ENCODE assay signal across 22 cellular contexts in genomic region chr13:28538932-28539331, GRCh38. TPM values are rescaled to one million over a fixed set of nuclear protein-coding genes. Genes with fewer than 3 reads are reported as not detected.
"Had no signal": no experiment of that assay in that cellular context is flagged by ENCODE, and none has a peak within 500 bp of the region (broad histone marks: within the 10 kb centered on the region; RNA-seq: fewer than 3 reads in every experiment).

No MANE protein-coding gene starts in this region.

- ATAC-seq: foreskin keratinocyte; left lobe of liver; lower lobe of right lung; mucosa of descending colon; sciatic nerve; stimulated activated memory B cell treated with anti-CD40 and anti-IgM and Interleukin-4, amounts not matched to agents 10 μg/mL and 1 μg/mL and 100 μg/mL, for 72 hours; T-cell had no signal

- FAIRE-seq: astrocyte, small intestine had no signal

- H3K36me3 Mint-ChIP-seq: T-cell had no signal

- H3K4me1 Mint-ChIP-seq: nephron progenitor cell, T-cell had no signal

- H3K4me3 Mint-ChIP-seq: nephron progenitor cell; stimulated activated memory B cell treated with anti-CD40 and anti-IgM and Interleukin-4, amounts not matched to agents 10 μg/mL and 1 μg/mL and 100 μg/mL, for 72 hours; T-cell; T-helper 2 cell treated with Interferon-gamma antibody and Interleukin-4, amounts not matched to agents 5 μg/mL and 100 μg/mL, for 36 hours; type B pancreatic cell had no signal

- H3K27ac Mint-ChIP-seq: nephron progenitor cell; stimulated activated memory B cell treated with anti-CD40 and anti-IgM and Interleukin-4, amounts not matched to agents 10 μg/mL and 1 μg/mL and 100 μg/mL, for 72 hours; T-cell; T-helper 2 cell treated with Interferon-gamma antibody and Interleukin-4, amounts not matched to agents 5 μg/mL and 100 μg/mL, for 36 hours; type B pancreatic cell had no signal

- DNase-seq: activated CD4-positive, alpha-beta T cell treated with anti-CD3 and anti-CD28 coated beads for 1 hour; activated gamma-delta T cell treated with Interleukin-2 at 50 U/mL for 16 hours; activated T-cell treated with anti-CD3 and anti-CD28 coated beads, Interleukin-2, amount 50 U/mL, for 48 hours; central memory CD4-positive, alpha-beta T cell; dermis blood vessel endothelial cell; effector CD8-positive, alpha-beta T cell; foreskin keratinocyte; lower lobe of right lung; mesendoderm; mucosa of descending colon; nephron progenitor cell; occipital lobe; posterior cingulate gyrus; small intestine; stimulated activated CD4-positive, alpha-beta T cell treated with anti-CD3 and anti-CD28 coated beads, Interleukin-2, amount 100 ng/mL, for 24 hours; T-cell had no signal

RNA-seq across cellular contexts. Expression of gene FLT1, which starts 44.0 kb away (rescaled TPM):
- total RNA-seq: foreskin keratinocyte had no signal
